Comparison of ENCODE assay signal across 1 cellular context in the genomic region with DNA sequence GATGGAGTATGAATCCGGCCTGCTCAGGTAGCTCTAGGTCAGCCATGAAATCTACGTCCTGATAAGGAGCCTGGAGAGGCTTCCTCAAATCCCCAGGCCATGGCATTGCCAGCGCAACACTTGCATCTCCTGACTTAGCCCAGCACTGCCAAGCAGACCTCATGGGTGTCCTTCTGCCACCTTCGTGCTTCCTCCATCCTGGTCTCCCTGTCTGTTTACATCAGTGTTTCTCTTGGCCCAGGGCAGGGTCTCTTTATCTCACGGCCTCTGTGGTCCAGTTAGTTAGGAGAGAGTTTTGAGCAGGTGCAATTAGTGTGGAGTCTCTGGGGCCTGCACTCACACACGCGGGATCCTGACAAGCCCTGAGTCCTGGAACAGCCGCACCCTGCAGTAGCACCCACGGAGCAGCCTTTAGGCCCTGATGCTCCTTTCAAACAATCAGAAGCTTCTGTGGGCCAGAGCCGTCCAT.
A peak's percentile ranks its signal among the peaks of the same experiment; 100 is the strongest.
TF ChIP-seq lines count a peak whose summit lies in the region.

No MANE protein-coding gene starts in this region.

TF ChIP-seq in HepG2, 621 proteins besides CTCF, POLR2A, EP300 and RAD21 (continued from another document and continues in another):
- TF ChIP-seq ZBTB40 (IDR thresholded peaks at IDR 0.05): no peak
- TF ChIP-seq ZBTB40 (CRISPR knock-in tag; IDR thresholded peaks at IDR 0.05): no peak
- TF ChIP-seq, protein P1, sequence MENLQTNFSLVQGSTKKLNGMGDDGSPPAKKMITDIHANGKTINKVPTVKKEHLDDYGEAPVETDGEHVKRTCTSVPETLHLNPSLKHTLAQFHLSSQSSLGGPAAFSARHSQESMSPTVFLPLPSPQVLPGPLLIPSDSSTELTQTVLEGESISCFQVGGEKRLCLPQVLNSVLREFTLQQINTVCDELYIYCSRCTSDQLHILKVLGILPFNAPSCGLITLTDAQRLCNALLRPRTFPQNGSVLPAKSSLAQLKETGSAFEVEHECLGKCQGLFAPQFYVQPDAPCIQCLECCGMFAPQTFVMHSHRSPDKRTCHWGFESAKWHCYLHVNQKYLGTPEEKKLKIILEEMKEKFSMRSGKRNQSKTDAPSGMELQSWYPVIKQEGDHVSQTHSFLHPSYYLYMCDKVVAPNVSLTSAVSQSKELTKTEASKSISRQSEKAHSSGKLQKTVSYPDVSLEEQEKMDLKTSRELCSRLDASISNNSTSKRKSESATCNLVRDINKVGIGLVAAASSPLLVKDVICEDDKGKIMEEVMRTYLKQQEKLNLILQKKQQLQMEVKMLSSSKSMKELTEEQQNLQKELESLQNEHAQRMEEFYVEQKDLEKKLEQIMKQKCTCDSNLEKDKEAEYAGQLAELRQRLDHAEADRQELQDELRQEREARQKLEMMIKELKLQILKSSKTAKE (CRISPR knock-in tag; IDR thresholded peaks at IDR 0.05; ENCODE audit: borderline replicate concordance): no peak
- no peak for TF ChIP-seq RARG (CRISPR knock-in tag; IDR thresholded peaks at IDR 0.05; ENCODE audit: low read depth)
- TF ChIP-seq NFYC (CRISPR knock-in tag; IDR thresholded peaks at IDR 0.05): no peak
- TF ChIP-seq SALL2 (CRISPR knock-in tag; IDR thresholded peaks at IDR 0.05): 0 out of 2 replicates have a peak, but pooled peaks have one; percentile 24
- TF ChIP-seq ZKSCAN1 (IDR thresholded peaks at IDR 0.05; ENCODE audit: low read length): no peak
- TF ChIP-seq ZNF816 (CRISPR knock-in tag; IDR thresholded peaks at IDR 0.05; ENCODE audit: borderline replicate concordance): no peak
- TF ChIP-seq ZMYM3 (CRISPR knock-in tag; IDR thresholded peaks at IDR 0.05): no peak
- no peak for TF ChIP-seq ZNF142 (CRISPR knock-in tag; IDR thresholded peaks at IDR 0.05)
- TF ChIP-seq, protein P2, sequence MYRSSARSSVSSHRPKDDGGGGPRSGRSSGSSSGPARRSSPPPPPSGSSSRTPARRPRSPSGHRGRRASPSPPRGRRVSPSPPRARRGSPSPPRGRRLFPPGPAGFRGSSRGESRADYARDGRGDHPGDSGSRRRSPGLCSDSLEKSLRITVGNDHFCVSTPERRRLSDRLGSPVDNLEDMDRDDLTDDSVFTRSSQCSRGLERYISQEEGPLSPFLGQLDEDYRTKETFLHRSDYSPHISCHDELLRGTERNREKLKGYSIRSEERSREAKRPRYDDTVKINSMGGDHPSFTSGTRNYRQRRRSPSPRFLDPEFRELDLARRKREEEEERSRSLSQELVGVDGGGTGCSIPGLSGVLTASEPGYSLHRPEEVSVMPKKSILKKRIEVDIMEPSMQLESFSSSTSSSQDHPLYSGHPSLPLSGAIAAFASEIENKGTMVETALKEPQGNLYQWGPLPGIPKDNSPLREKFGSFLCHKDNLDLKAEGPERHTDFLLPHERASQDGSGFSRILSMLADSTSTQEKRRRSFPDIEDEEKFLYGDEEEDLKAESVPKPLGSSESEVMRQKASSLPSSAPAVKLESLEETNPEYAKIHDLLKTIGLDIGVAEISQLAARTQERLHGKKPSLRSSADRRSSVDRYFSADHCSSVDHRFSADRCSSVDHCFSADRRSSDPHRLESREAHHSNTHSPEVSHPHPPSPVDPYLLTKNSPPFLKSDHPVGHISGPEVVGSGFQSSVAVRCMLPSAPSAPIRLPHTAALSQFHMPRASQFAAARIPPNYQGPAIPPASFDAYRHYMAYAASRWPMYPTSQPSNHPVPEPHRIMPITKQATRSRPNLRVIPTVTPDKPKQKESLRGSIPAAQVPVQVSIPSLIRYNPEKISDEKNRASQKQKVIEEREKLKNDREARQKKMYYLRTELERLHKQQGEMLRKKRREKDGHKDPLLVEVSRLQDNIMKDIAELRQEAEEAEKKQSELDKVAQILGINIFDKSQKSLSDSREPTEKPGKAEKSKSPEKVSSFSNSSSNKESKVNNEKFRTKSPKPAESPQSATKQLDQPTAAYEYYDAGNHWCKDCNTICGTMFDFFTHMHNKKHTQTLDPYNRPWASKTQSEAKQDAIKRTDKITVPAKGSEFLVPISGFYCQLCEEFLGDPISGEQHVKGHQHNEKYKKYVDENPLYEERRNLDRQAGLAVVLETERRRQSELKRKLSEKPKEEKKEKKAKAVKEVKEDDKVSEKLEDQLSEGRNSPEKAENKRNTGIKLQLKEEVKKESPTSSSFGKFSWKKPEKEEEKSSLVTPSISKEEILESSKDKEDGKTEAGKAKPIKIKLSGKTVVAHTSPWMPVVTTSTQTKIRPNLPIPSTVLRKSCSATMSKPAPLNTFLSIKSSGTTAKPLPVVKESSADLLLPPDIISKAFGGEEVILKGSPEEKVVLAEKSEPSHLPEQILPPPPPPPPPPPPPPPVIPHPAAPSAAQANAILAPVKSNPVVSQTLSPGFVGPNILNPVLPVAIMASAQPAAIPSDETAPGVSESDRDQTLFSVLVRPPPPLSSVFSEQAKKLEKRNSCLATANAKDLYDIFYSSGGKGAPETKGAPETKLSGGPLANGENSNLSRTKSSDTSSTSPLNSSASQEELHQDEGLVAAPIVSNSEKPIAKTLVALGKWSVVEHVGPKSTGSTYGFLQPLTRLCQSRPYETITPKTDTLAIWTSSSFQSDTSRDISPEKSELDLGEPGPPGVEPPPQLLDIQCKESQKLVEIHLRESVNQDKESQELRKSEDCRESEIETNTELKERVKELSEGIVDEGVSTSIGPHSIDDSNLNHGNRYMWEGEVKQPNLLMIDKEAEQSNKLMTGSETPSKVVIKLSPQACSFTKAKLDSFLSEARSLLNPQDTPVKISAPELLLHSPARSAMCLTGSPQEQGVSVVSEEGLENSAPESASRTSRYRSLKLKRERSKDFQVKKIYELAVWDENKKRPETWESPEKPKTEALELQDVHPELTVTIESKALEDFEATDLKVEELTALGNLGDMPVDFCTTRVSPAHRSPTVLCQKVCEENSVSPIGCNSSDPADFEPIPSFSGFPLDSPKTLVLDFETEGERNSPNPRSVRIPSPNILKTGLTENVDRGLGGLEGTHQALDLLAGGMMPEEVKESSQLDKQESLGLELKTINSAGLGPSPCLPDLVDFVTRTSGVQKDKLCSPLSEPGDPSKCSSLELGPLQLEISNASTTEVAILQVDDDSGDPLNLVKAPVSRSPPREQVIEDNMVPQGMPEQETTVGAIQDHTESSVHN (CRISPR knock-in tag; IDR thresholded peaks at IDR 0.05): peak; percentile 78; the same call in 1 of the 2 replicates
- TF ChIP-seq NCOA1 (CRISPR knock-in tag; IDR thresholded peaks at IDR 0.05): 0 out of 2 replicates have a peak, but pooled peaks have one; percentile 74
- 0 out of 2 replicates have a peak, but pooled peaks have one; percentile 69 for TF ChIP-seq PAWR (CRISPR knock-in tag; IDR thresholded peaks at IDR 0.05; ENCODE audit: borderline replicate concordance)
- no peak for TF ChIP-seq BRCA1 (CRISPR knock-in tag; IDR thresholded peaks at IDR 0.05)
- no peak for TF ChIP-seq RORA (CRISPR knock-in tag; IDR thresholded peaks at IDR 0.05)
- peak; percentile 39; the same call in 1 of the 2 replicates for TF ChIP-seq ZNF354B (CRISPR knock-in tag; IDR thresholded peaks at IDR 0.05)
- peak; percentile 73; the same call in 1 of the 2 replicates for TF ChIP-seq ZNF691 (CRISPR knock-in tag; IDR thresholded peaks at IDR 0.05; ENCODE audit: borderline replicate concordance, low read depth)
- TF ChIP-seq SMAD1 (CRISPR knock-in tag; IDR thresholded peaks at IDR 0.05; ENCODE audit: borderline replicate concordance, low read depth): 0 out of 2 replicates have a peak, but pooled peaks have one; percentile 22
